Comparison of ENCODE assay signal across 1 cellular context in genomic region chr6:56764081-56764566, GRCh38.
A peak's percentile ranks its signal among the peaks of the same experiment; 100 is the strongest.
TF ChIP-seq lines count a peak whose summit lies in the region.

No MANE protein-coding gene starts in this region.

TF ChIP-seq in HEK293, 187 proteins besides CTCF, POLR2A, EP300 and RAD21 (continued from another document):
- TF ChIP-seq PATZ1 (tag by site-specific recombination; IDR thresholded peaks at IDR 0.05) (no peak), ZNF138 (tag by site-specific recombination; IDR thresholded peaks at IDR 0.05; ENCODE audit: borderline replicate concordance) (no peak), ZNF391 (tag by site-specific recombination; IDR thresholded peaks at IDR 0.05; ENCODE audit: borderline replicate concordance, low read depth) (no peak), ZNF510 (tag by site-specific recombination; IDR thresholded peaks at IDR 0.05; ENCODE audit: insufficient replicate concordance) (no peak), BCL6B (tag by site-specific recombination; IDR thresholded peaks at IDR 0.05) (no peak), TSHZ1 (tag by site-specific recombination; IDR thresholded peaks at IDR 0.05; ENCODE audit: borderline replicate concordance) (no peak), ZNF830 (tag by site-specific recombination; IDR thresholded peaks at IDR 0.05; ENCODE audit: low read depth) (no peak), ZNF518A (tag by site-specific recombination; conservative IDR thresholded peaks at IDR 0.05; ENCODE audit: low read depth) (no peak), ZFP37 (tag by site-specific recombination; IDR thresholded peaks at IDR 0.05) (no peak), ZNF529 (tag by site-specific recombination; IDR thresholded peaks at IDR 0.05; ENCODE audit: insufficient replicate concordance) (no peak), ZNF214 (tag by site-specific recombination; IDR thresholded peaks at IDR 0.05; ENCODE audit: borderline replicate concordance) (no peak), ZNF148 (tag by site-specific recombination; IDR thresholded peaks at IDR 0.05; ENCODE audit: borderline replicate concordance) (no peak), ZNF560 (tag by site-specific recombination; IDR thresholded peaks at IDR 0.05; ENCODE audit: borderline replicate concordance) (no peak), ZFP3 (tag by site-specific recombination; IDR thresholded peaks at IDR 0.05; ENCODE audit: low read depth) (0 out of 2 replicates have a peak, but pooled peaks have one; percentile 32), ZNF654 (tag by site-specific recombination; IDR thresholded peaks at IDR 0.05; ENCODE audit: low read depth) (peak; percentile 19; the same call in 1 of the 2 replicates), ZSCAN4 (tag by site-specific recombination; IDR thresholded peaks at IDR 0.05) (peak; percentile 80), ZBTB17 (tag by site-specific recombination; IDR thresholded peaks at IDR 0.05) (peak; percentile 46; the same call in 1 of the 2 replicates), ZNF37A (tag by site-specific recombination; IDR thresholded peaks at IDR 0.05) (no peak), ZNF664 (tag by site-specific recombination; IDR thresholded peaks at IDR 0.05) (no peak), ZBTB11 (tag by site-specific recombination; conservative IDR thresholded peaks at IDR 0.05; ENCODE audit: low read depth) (no peak), PRDM1 (tag by site-specific recombination; IDR thresholded peaks at IDR 0.05) (peak; percentile 76), ZSCAN18 (tag by site-specific recombination; IDR thresholded peaks at IDR 0.05) (no peak), ZNF280D (tag by site-specific recombination; IDR thresholded peaks at IDR 0.05) (no peak), SCRT2 (tag by site-specific recombination; IDR thresholded peaks at IDR 0.05) (peak; percentile 84), ZNF184 (tag by site-specific recombination; IDR thresholded peaks at IDR 0.05) (no peak), ZNF549 (tag by site-specific recombination; IDR thresholded peaks at IDR 0.05) (no peak), ZNF571 (tag by site-specific recombination; IDR thresholded peaks at IDR 0.05) (no peak), ZNF501 (tag by site-specific recombination; IDR thresholded peaks at IDR 0.05) (no peak), ZNF548 (tag by site-specific recombination; IDR thresholded peaks at IDR 0.05) (no peak)
TF ChIP-seq in HEK293: peak in this region for 6.
